Comparison of ENCODE assay signal across 1 cellular context in the genomic region with DNA sequence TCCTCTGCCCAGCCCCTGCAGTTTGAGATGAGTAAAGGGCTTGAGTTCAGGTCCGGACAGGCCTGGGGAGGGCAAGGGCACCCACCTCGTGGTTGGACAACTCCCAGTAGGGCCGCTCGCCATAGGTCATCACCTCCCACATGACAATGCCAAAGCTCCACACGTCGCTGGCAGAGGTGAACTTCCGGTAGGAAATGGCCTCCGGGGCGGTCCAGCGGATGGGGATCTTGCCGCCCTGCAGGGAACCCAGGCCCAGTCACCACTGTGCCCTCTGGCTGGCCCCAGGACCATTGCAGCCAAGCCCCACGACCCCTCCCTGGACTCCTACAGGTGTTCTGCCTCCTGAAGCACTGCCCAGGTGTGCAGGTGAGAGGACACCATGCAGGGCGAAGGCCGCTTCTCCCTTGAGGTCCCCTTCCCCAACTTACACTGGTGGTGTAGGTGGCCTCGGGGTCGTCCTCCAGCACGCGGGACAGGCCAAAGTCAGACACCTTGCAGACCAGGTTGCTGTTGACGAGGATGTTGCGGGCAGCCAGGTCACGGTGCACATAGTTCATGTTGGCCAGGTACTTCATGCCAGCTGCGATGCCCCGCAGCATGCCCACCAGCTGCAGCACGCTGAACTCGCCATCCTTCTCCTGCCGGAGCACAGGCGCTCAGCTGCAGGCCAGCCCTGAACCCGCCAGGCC.
TF ChIP-seq lines count a peak whose summit lies in the region.

No MANE protein-coding gene starts in this region.

TF ChIP-seq in HepG2, 621 proteins besides CTCF, POLR2A, EP300 and RAD21:
- TF ChIP-seq HNRNPL (IDR thresholded peaks at IDR 0.05; ENCODE audit: low read depth, low read length): peak; percentile 64; the same call in 1 of the 2 replicates
- TF ChIP-seq KDM6A (CRISPR knock-in tag; IDR thresholded peaks at IDR 0.05; ENCODE audit: low read depth): no peak
- TF ChIP-seq RBM22 (optimal IDR thresholded peaks at IDR 0.05; ENCODE audit: low read length): peak; percentile 73
- TF ChIP-seq, protein P1, sequence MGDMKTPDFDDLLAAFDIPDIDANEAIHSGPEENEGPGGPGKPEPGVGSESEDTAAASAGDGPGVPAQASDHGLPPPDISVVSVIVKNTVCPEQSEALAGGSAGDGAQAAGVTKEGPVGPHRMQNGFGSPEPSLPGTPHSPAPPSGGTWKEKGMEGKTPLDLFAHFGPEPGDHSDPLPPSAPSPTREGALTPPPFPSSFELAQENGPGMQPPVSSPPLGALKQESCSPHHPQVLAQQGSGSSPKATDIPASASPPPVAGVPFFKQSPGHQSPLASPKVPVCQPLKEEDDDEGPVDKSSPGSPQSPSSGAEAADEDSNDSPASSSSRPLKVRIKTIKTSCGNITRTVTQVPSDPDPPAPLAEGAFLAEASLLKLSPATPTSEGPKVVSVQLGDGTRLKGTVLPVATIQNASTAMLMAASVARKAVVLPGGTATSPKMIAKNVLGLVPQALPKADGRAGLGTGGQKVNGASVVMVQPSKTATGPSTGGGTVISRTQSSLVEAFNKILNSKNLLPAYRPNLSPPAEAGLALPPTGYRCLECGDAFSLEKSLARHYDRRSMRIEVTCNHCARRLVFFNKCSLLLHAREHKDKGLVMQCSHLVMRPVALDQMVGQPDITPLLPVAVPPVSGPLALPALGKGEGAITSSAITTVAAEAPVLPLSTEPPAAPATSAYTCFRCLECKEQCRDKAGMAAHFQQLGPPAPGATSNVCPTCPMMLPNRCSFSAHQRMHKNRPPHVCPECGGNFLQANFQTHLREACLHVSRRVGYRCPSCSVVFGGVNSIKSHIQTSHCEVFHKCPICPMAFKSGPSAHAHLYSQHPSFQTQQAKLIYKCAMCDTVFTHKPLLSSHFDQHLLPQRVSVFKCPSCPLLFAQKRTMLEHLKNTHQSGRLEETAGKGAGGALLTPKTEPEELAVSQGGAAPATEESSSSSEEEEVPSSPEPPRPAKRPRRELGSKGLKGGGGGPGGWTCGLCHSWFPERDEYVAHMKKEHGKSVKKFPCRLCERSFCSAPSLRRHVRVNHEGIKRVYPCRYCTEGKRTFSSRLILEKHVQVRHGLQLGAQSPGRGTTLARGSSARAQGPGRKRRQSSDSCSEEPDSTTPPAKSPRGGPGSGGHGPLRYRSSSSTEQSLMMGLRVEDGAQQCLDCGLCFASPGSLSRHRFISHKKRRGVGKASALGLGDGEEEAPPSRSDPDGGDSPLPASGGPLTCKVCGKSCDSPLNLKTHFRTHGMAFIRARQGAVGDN (CRISPR knock-in tag; IDR thresholded peaks at IDR 0.05): peak; percentile 9; the same call in 1 of the 2 replicates
- no peak for TF ChIP-seq ZNF34 (CRISPR knock-in tag; IDR thresholded peaks at IDR 0.05; ENCODE audit: borderline replicate concordance)
- TF ChIP-seq IKZF4 (CRISPR knock-in tag; IDR thresholded peaks at IDR 0.05; ENCODE audit: borderline replicate concordance, low read depth, not compliant biosample characterization): no peak
- TF ChIP-seq, protein P2, sequence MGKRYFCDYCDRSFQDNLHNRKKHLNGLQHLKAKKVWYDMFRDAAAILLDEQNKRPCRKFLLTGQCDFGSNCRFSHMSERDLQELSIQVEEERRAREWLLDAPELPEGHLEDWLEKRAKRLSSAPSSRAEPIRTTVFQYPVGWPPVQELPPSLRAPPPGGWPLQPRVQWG (CRISPR knock-in tag; IDR thresholded peaks at IDR 0.05; ENCODE audit: borderline replicate concordance, low read depth): no peak
- no peak for TF ChIP-seq FOXJ3 (CRISPR knock-in tag; IDR thresholded peaks at IDR 0.05; ENCODE audit: borderline replicate concordance)
- TF ChIP-seq RBFOX2 (IDR thresholded peaks at IDR 0.05; ENCODE audit: low read depth, low read length): peak; percentile 71
- TF ChIP-seq, protein P3, sequence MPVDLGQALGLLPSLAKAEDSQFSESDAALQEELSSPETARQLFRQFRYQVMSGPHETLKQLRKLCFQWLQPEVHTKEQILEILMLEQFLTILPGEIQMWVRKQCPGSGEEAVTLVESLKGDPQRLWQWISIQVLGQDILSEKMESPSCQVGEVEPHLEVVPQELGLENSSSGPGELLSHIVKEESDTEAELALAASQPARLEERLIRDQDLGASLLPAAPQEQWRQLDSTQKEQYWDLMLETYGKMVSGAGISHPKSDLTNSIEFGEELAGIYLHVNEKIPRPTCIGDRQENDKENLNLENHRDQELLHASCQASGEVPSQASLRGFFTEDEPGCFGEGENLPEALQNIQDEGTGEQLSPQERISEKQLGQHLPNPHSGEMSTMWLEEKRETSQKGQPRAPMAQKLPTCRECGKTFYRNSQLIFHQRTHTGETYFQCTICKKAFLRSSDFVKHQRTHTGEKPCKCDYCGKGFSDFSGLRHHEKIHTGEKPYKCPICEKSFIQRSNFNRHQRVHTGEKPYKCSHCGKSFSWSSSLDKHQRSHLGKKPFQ (CRISPR knock-in tag; IDR thresholded peaks at IDR 0.05; ENCODE audit: insufficient replicate concordance): no peak
- TF ChIP-seq ZFX (CRISPR knock-in tag; IDR thresholded peaks at IDR 0.05; ENCODE audit: low read depth): no peak
- peak; percentile 90 for TF ChIP-seq AGO2 (optimal IDR thresholded peaks at IDR 0.05; ENCODE audit: low read depth, low read length)
